Comparison of ENCODE assay signal across 1 cellular context in genomic region chr4:26583865-26584652, GRCh38.
TF ChIP-seq lines count a peak whose summit lies in the region.

TBC1D19 (plus strand) TSS chr4:26584084; CDS start chr4:26584194, 110 bp downstream.

TF ChIP-seq in WTC11, 78 proteins besides CTCF, POLR2A, EP300 and RAD21 (continued from another document):
- TF ChIP-seq ZSCAN18 (CRISPR knock-in tag; IDR thresholded peaks at IDR 0.05), result 0 out of 2 replicates have a peak, but pooled peaks have one; percentile 24
- TF ChIP-seq ZNF232 (CRISPR knock-in tag; IDR thresholded peaks at IDR 0.05), result peak; percentile 83; the same call in 1 of the 2 replicates
- peak; percentile 82; the same call in 1 of the 2 replicates for TF ChIP-seq ZNF396 (CRISPR knock-in tag; IDR thresholded peaks at IDR 0.05; ENCODE audit: borderline replicate concordance)
- TF ChIP-seq CREB1 (CRISPR knock-in tag; IDR thresholded peaks at IDR 0.05), result no peak
- TF ChIP-seq PRDM15 (CRISPR knock-in tag; IDR thresholded peaks at IDR 0.05), result no peak
- TF ChIP-seq ZNF423 (CRISPR knock-in tag; IDR thresholded peaks at IDR 0.05), result no peak
- TF ChIP-seq MAX (CRISPR knock-in tag; IDR thresholded peaks at IDR 0.05), result peak; percentile 58; the same call in 1 of the 2 replicates
- TF ChIP-seq SMAD4 (CRISPR knock-in tag; IDR thresholded peaks at IDR 0.05), result no peak
- peak; percentile 92 for TF ChIP-seq FOXK1 (CRISPR knock-in tag; IDR thresholded peaks at IDR 0.05)
- peak; percentile 67 for TF ChIP-seq CREM (CRISPR knock-in tag; IDR thresholded peaks at IDR 0.05)
- no peak for TF ChIP-seq ZNF671 (CRISPR knock-in tag; IDR thresholded peaks at IDR 0.05)
- no peak for TF ChIP-seq MXD4 (CRISPR knock-in tag; IDR thresholded peaks at IDR 0.05; ENCODE audit: borderline replicate concordance)
- TF ChIP-seq ZNF219 (CRISPR knock-in tag; IDR thresholded peaks at IDR 0.05; ENCODE audit: borderline replicate concordance), result no peak
- 0 out of 2 replicates have a peak, but pooled peaks have one; percentile 44 for TF ChIP-seq ARID4B (CRISPR knock-in tag; IDR thresholded peaks at IDR 0.05; ENCODE audit: borderline replicate concordance)
- TF ChIP-seq ZNF138 (CRISPR knock-in tag; conservative IDR thresholded peaks at IDR 0.05), result no peak
- no peak for TF ChIP-seq NR2C2 (CRISPR knock-in tag; IDR thresholded peaks at IDR 0.05)
- TF ChIP-seq ETV6 (CRISPR knock-in tag; IDR thresholded peaks at IDR 0.05), result peak; percentile 76
